ENCODE assay signal across 8 cellular contexts in genomic region chr3:137946341-137946973, GRCh38.
DNase-seq lines count a peak whose midpoint lies in the region; ATAC-seq lines count a peak whose summit lies in the region.

No MANE protein-coding gene starts in this region.

- peak; percentile 27 for DNase-seq in DMS79 (lab: John Stamatoyannopoulos, UW)
- DNase-seq in NCI-H2171 (lab: John Stamatoyannopoulos, UW), result peak; percentile 43
- DNase-seq in UCSD-AML1 (lab: John Stamatoyannopoulos, UW; ENCODE audit: unreplicated experiment), result peak; percentile 19
- DNase-seq in cerebellar cortex (ENCODE audit: low spot score), result peak; percentile 58
- peak; percentile 45 for DNase-seq in left lobe of liver (ENCODE audit: low spot score)
- peak; percentile 2 for DNase-seq in stimulated activated CD8-positive, alpha-beta memory T cell treated with anti-CD3 and anti-CD28 coated beads, Interleukin-15, amount 100 ng/mL, for 1 hour (ENCODE audit: low read depth)

- ATAC-seq in HG02642 (IDR thresholded peaks at IDR 0.05; ENCODE audit: poor library complexity, unreplicated experiment) (peak; percentile 69), left lobe of liver (peak; percentile 84), HG03457 (IDR thresholded peaks at IDR 0.05; ENCODE audit: unreplicated experiment) (no peak)

Comparison
In these comparisons a context has a peak if more than half of its experiments do, and no peak if none do; other contexts are left out.
1. DNase-seq: peak in every context shown above with its lines; median percentile 58 in cerebellar cortex; 45 in left lobe of liver; 43 in NCI-H2171; 27 in DMS79; 19 in UCSD-AML1; 2 in stimulated activated CD8-positive, alpha-beta memory T cell treated with anti-CD3 and anti-CD28 coated beads, Interleukin-15, amount 100 ng/mL, for 1 hour.